ENCODE assay signal across 1 cellular context in the genomic region with DNA sequence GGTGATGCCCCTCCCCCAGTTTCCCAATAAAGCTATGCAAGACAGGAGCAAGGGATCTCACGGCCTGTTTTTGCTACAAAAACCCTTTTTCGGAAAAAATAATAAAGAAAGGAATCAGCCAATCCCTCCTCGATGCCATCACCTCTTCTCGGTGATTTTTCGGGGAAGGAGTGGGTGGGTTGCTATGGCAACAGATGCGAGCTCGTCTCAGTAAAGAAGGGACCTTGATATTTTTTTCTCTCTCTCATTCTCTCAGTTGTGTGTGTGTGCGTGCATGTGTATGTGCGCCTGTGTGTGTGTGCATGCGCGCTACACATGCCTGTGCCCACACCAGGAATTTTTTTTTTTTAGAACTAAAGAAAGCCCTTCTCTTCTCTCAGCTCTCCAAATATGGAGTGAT.
TF ChIP-seq lines count a peak whose summit lies in the region.

No MANE protein-coding gene starts in this region.

TF ChIP-seq in GM23338, 12 proteins besides CTCF, POLR2A, EP300 and RAD21:
- no peak for TF ChIP-seq POLR2AphosphoS5 (IDR thresholded peaks at IDR 0.05; ENCODE audit: low read depth)
- TF ChIP-seq EZH2 (IDR thresholded peaks at IDR 0.05; ENCODE audit: low read depth, unreplicated experiment) = no peak
- TF ChIP-seq, protein P1, sequence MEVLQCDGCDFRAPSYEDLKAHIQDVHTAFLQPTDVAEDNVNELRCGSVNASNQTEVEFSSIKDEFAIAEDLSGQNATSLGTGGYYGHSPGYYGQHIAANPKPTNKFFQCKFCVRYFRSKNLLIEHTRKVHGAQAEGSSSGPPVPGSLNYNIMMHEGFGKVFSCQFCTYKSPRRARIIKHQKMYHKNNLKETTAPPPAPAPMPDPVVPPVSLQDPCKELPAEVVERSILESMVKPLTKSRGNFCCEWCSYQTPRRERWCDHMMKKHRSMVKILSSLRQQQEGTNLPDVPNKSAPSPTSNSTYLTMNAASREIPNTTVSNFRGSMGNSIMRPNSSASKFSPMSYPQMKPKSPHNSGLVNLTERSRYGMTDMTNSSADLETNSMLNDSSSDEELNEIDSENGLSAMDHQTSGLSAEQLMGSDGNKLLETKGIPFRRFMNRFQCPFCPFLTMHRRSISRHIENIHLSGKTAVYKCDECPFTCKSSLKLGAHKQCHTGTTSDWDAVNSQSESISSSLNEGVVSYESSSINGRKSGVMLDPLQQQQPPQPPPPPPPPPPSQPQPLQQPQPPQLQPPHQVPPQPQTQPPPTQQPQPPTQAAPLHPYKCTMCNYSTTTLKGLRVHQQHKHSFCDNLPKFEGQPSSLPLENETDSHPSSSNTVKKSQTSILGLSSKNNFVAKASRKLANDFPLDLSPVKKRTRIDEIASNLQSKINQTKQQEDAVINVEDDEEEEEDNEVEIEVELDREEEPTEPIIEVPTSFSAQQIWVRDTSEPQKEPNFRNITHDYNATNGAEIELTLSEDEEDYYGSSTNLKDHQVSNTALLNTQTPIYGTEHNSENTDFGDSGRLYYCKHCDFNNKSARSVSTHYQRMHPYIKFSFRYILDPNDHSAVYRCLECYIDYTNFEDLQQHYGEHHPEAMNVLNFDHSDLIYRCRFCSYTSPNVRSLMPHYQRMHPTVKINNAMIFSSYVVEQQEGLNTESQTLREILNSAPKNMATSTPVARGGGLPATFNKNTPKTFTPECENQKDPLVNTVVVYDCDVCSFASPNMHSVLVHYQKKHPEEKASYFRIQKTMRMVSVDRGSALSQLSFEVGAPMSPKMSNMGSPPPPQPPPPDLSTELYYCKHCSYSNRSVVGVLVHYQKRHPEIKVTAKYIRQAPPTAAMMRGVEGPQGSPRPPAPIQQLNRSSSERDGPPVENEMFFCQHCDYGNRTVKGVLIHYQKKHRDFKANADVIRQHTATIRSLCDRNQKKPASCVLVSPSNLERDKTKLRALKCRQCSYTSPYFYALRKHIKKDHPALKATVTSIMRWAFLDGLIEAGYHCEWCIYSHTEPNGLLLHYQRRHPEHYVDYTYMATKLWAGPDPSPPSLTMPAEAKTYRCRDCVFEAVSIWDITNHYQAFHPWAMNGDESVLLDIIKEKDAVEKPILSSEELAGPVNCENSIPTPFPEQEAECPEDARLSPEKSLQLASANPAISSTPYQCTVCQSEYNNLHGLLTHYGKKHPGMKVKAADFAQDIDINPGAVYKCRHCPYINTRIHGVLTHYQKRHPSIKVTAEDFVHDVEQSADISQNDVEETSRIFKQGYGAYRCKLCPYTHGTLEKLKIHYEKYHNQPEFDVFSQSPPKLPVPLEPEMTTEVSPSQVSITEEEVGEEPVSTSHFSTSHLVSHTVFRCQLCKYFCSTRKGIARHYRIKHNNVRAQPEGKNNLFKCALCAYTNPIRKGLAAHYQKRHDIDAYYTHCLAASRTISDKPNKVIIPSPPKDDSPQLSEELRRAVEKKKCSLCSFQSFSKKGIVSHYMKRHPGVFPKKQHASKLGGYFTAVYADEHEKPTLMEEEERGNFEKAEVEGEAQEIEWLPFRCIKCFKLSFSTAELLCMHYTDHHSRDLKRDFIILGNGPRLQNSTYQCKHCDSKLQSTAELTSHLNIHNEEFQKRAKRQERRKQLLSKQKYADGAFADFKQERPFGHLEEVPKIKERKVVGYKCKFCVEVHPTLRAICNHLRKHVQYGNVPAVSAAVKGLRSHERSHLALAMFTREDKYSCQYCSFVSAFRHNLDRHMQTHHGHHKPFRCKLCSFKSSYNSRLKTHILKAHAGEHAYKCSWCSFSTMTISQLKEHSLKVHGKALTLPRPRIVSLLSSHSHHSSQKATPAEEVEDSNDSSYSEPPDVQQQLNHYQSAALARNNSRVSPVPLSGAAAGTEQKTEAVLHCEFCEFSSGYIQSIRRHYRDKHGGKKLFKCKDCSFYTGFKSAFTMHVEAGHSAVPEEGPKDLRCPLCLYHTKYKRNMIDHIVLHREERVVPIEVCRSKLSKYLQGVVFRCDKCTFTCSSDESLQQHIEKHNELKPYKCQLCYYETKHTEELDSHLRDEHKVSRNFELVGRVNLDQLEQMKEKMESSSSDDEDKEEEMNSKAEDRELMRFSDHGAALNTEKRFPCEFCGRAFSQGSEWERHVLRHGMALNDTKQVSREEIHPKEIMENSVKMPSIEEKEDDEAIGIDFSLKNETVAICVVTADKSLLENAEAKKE (CRISPR knock-in tag; IDR thresholded peaks at IDR 0.05) = no peak
- TF ChIP-seq ZNF331 (CRISPR knock-in tag; IDR thresholded peaks at IDR 0.05; ENCODE audit: low read depth) = no peak
- TF ChIP-seq NANOG (IDR thresholded peaks at IDR 0.05; ENCODE audit: borderline replicate concordance) = no peak
- TF ChIP-seq ZNF114 (CRISPR knock-in tag; IDR thresholded peaks at IDR 0.05) = no peak
- no peak for TF ChIP-seq CREB1 (CRISPR knock-in tag; IDR thresholded peaks at IDR 0.05; ENCODE audit: low read depth)
- TF ChIP-seq, protein P2, sequence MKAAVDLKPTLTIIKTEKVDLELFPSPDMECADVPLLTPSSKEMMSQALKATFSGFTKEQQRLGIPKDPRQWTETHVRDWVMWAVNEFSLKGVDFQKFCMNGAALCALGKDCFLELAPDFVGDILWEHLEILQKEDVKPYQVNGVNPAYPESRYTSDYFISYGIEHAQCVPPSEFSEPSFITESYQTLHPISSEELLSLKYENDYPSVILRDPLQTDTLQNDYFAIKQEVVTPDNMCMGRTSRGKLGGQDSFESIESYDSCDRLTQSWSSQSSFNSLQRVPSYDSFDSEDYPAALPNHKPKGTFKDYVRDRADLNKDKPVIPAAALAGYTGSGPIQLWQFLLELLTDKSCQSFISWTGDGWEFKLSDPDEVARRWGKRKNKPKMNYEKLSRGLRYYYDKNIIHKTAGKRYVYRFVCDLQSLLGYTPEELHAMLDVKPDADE (IDR thresholded peaks at IDR 0.05) = no peak
